14 cellular contexts compared by ENCODE assay signal in the genomic region with DNA sequence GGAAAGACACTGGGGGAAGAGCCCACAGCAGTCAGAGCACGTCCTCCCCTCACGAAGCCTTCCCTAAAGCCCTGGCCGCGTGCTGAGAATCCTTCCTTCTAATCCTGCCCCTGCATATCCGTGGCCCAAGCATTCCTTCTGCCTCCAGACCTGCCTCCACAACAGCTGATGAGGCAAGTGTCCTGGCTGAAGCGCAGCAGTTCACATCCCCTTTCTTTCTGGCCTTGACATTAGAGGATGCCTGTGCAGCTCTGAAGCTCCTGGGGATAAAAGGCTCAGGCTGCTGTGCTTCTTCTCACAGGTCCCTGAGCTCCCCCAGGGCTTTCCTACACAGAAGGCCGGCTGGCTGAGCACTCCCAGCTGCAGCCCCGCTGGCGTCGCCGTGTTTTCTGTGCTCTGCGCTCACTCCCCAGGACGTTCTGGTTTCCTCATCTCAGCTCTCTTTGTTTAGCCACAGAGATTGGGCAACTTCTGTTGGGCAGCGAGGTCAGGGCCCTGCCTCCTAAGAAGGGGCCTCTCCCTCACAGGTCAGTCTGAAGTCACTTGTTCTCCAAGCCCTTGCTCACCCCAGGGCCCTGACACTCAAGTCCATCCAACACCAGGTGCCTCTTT. TPM values are rescaled to one million over a fixed set of nuclear protein-coding genes. Genes with fewer than 3 reads are reported as not detected.
A peak's percentile ranks its signal among the peaks of the same experiment; 100 is the strongest.
DNase-seq lines count a peak whose midpoint lies in the region; ATAC-seq, FAIRE-seq and TF ChIP-seq lines count a peak whose summit lies in the region.
"Had no signal": no experiment of that assay in that cellular context is flagged by ENCODE, and none has a peak within 500 bp of the region (broad histone marks: within the 10 kb centered on the region; RNA-seq: fewer than 3 reads in every experiment).

No MANE protein-coding gene starts in this region.

- no peak overlapping the region for H3K9ac ChIP-seq in endothelial cell of umbilical vein (replicated peaks; ENCODE audit: extremely low read depth, insufficient read depth, low read length)
- H3K9ac ChIP-seq in mesenchymal stem cell (ENCODE audit: low read length) = no peak overlapping the region
- no peak overlapping the region for H3K9ac ChIP-seq in smooth muscle cell (ENCODE audit: low read depth)

- H3K4me1 ChIP-seq in endothelial cell of umbilical vein (ENCODE audit: control insufficient read depth, extremely low read depth, insufficient read depth, low read length) = peaks cover 12% of the 10 kb centered on the region
- H3K4me1 ChIP-seq in mesenchymal stem cell (ENCODE audit: control insufficient read depth, insufficient read depth, low read depth, low read length) = peaks cover 2% of the 10 kb centered on the region
- H3K4me1 ChIP-seq in upper lobe of right lung = peaks cover 18% of the 10 kb centered on the region
- H3K4me1 ChIP-seq in smooth muscle cell (ENCODE audit: low read depth) = no peaks in the 10 kb centered on the region

- no peak for TF ChIP-seq CTCF in endothelial cell of umbilical vein (IDR thresholded peaks at IDR 0.05; ENCODE audit: extremely low read depth in 1 of 2, insufficient read depth in 1 of 2, low read depth in 1 of 2, low read length in 2 of 2)
- no peak for TF ChIP-seq CTCF in upper lobe of right lung (IDR thresholded peaks at IDR 0.05)
- no peak for TF ChIP-seq CTCF in smooth muscle cell (IDR thresholded peaks at IDR 0.05; ENCODE audit: borderline replicate concordance, insufficient read depth, poor library complexity, severe bottlenecking)

- H3K14ac ChIP-seq in mesenchymal stem cell (ENCODE audit: low read length in 2 of 2) = peak overlapping the region in 1 of 2 experiments; percentile 68

- TF ChIP-seq POLR2A in endothelial cell of umbilical vein (IDR thresholded peaks at IDR 0.05; ENCODE audit: low read depth, low read length) = no peak

- no peak for ATAC-seq in activated naive CD4-positive, alpha-beta T cell treated with anti-CD3 and anti-CD28 coated beads, Interleukin-2, amount 50 U/mL, for 72 hours
- ATAC-seq in upper lobe of right lung (peak; percentile 85), GM18870 (IDR thresholded peaks at IDR 0.05; ENCODE audit: unreplicated experiment) (no peak), HG03571 (IDR thresholded peaks at IDR 0.05; ENCODE audit: unreplicated experiment) (no peak)

- no peak overlapping the region for H3K4me3 Mint-ChIP-seq in activated naive CD4-positive, alpha-beta T cell treated with anti-CD3 and anti-CD28 coated beads, Interleukin-2, amount 10 ng/mL, durations not matched to agents 7 days and 5 days
- H3K4me3 Mint-ChIP-seq: T-helper 2 cell treated with Interferon-gamma antibody and Interleukin-4, amounts not matched to agents 5 μg/mL and 100 μg/mL, for 36 hours had no signal

- H2BK5ac ChIP-seq in mesenchymal stem cell (ENCODE audit: low read depth, low read length, poor library complexity, severe bottlenecking) = no peak overlapping the region

- FAIRE-seq in endothelial cell of umbilical vein (lab: Jason Lieb, UNC) = no peak
- FAIRE-seq: HTR-8/SVneo, small intestine had no signal

- H2BK15ac ChIP-seq in mesenchymal stem cell (ENCODE audit: low read depth, poor library complexity, severe bottlenecking) = no peak overlapping the region

- dilution Hi-C loops in endothelial cell of umbilical vein (cut with MboI; ENCODE audit: extremely low pct_ligation_motif_present, low sequenced_read_pairs) = no loop called here

- DNase-seq in activated naive CD4-positive, alpha-beta T cell treated with anti-CD3 and anti-CD28 coated beads, Interleukin-2, amount 10 ng/mL, durations not matched to agents 7 days and 5 days = no peak
- no peak for DNase-seq in activated naive CD4-positive, alpha-beta T cell treated with anti-CD3 and anti-CD28 coated beads, Interleukin-2, amount 50 U/mL, for 72 hours (ENCODE audit: low spot score in 2 of 2)
- DNase-seq in endothelial cell of umbilical vein (ENCODE audit: low read depth, low spot score) (peak; percentile 19), mesenchymal stem cell (peak; percentile 92), upper lobe of right lung (peak; percentile 89), smooth muscle cell (lab: John Stamatoyannopoulos, UW; ENCODE audit: unreplicated experiment) (no peak)
- DNase-seq: ACHN; effector memory CD4-positive, alpha-beta T cell; small intestine had no signal

- H3K4me2 ChIP-seq in endothelial cell of umbilical vein (ENCODE audit: insufficient read depth, low read length) = no peak overlapping the region
- H3K4me2 ChIP-seq in mesenchymal stem cell (ENCODE audit: low read length, poor library complexity, severe bottlenecking) = no peak overlapping the region
- H3K4me2 ChIP-seq in smooth muscle cell = no peak overlapping the region

- no peak overlapping the region for H3K4ac ChIP-seq in mesenchymal stem cell (ENCODE audit: low read depth in 1 of 2, low read length in 2 of 2)

- no peak overlapping the region for H4K8ac ChIP-seq in mesenchymal stem cell (ENCODE audit: low read length)

- POLR2A ChIA-PET in endothelial cell of umbilical vein (lab: Charles Lee) = no interaction called here

- H2BK120ac ChIP-seq in mesenchymal stem cell (ENCODE audit: low read depth, low read length) = peak overlapping the region; percentile 45

- H3K36me3 ChIP-seq in endothelial cell of umbilical vein (ENCODE audit: control insufficient read depth in 2 of 2, extremely low read depth in 1 of 2, insufficient read depth in 2 of 2, low read length in 2 of 2) (no peaks in the 10 kb centered on the region), mesenchymal stem cell (ENCODE audit: control insufficient read depth in 1 of 2, insufficient read depth in 2 of 2, low read depth in 1 of 2, low read length in 2 of 2) (no peaks in the 10 kb centered on the region), upper lobe of right lung (no peaks in the 10 kb centered on the region), smooth muscle cell (ENCODE audit: low read depth) (no peaks in the 10 kb centered on the region)

- H2BK12ac ChIP-seq in mesenchymal stem cell (ENCODE audit: low read length in 2 of 2) = peak overlapping the region; percentile 12 to 70

- H3K4me1 Mint-ChIP-seq in activated naive CD4-positive, alpha-beta T cell treated with anti-CD3 and anti-CD28 coated beads, Interleukin-2, amount 10 ng/mL, durations not matched to agents 7 days and 5 days = peaks cover 58% of the 10 kb centered on the region

- H3K9me3 ChIP-seq in endothelial cell of umbilical vein (replicated peaks; ENCODE audit: control insufficient read depth, insufficient read depth, low read length) (no peaks in the 10 kb centered on the region), mesenchymal stem cell (ENCODE audit: control insufficient read depth, low read length) (no peaks in the 10 kb centered on the region), upper lobe of right lung (no peaks in the 10 kb centered on the region), smooth muscle cell (replicated peaks; ENCODE audit: low read depth) (no peaks in the 10 kb centered on the region)

- H2AK5ac ChIP-seq in mesenchymal stem cell (ENCODE audit: low read length, severe bottlenecking) = no peak overlapping the region

- H3K27ac ChIP-seq in endothelial cell of umbilical vein (ENCODE audit: insufficient read depth, low read depth, low read length) (no peak overlapping the region), mesenchymal stem cell (ENCODE audit: low read length, poor library complexity, severe bottlenecking) (no peak overlapping the region), upper lobe of right lung (peak overlapping the region; percentile 81), smooth muscle cell (ENCODE audit: low read depth) (no peak overlapping the region)

- BruUV-seq in endothelial cell of umbilical vein (replicated peaks; lab: Mats Ljungman, UMichigan) = no TSS peak

- CTCF ChIA-PET in activated naive CD4-positive, alpha-beta T cell treated with anti-CD3 and anti-CD28 coated beads, Interleukin-2, amount 10 ng/mL, durations not matched to agents 7 days and 5 days (lab: Charles Lee) = interaction anchor here (4.0 kb wide), 1 partner anchor 134 kb away, joined by 36 read pairs; a partner anchor contains a TSS
- CTCF ChIA-PET in endothelial cell of umbilical vein (lab: Charles Lee) = interaction anchor here (0.6 to 1.5 kb wide), 2 partner anchors 13 to 23 kb away, joined by 3 to 5 read pairs; no protein-coding TSS in a partner anchor

- no peaks in the 10 kb centered on the region for H3K79me1 ChIP-seq in mesenchymal stem cell (replicated peaks; ENCODE audit: low read length, poor library complexity, severe bottlenecking)

- H3K9me3 Mint-ChIP-seq in activated naive CD4-positive, alpha-beta T cell treated with anti-CD3 and anti-CD28 coated beads, Interleukin-2, amount 10 ng/mL, durations not matched to agents 7 days and 5 days = no peaks in the 10 kb centered on the region
- H3K9me3 Mint-ChIP-seq in activated naive CD4-positive, alpha-beta T cell treated with anti-CD3 and anti-CD28 coated beads, Interleukin-2, amount 50 U/mL, for 72 hours = no peaks in the 10 kb centered on the region
- H3K9me3 Mint-ChIP-seq: T-helper 2 cell treated with Interferon-gamma antibody and Interleukin-4, amounts not matched to agents 5 μg/mL and 100 μg/mL, for 36 hours had no signal

- no peaks in the 10 kb centered on the region for H3K79me2 ChIP-seq in endothelial cell of umbilical vein (ENCODE audit: control insufficient read depth, insufficient read depth, low read length)
- no peaks in the 10 kb centered on the region for H3K79me2 ChIP-seq in smooth muscle cell (ENCODE audit: low read depth)

- no peaks in the 10 kb centered on the region for H3K27me3 ChIP-seq in endothelial cell of umbilical vein (ENCODE audit: control insufficient read depth in 2 of 2, insufficient read depth in 2 of 2, low read length in 2 of 2)
- H3K27me3 ChIP-seq in mesenchymal stem cell (ENCODE audit: control insufficient read depth in 1 of 2, insufficient read depth in 1 of 2, low read length in 2 of 2) = no peaks in the 10 kb centered on the region
- H3K27me3 ChIP-seq in upper lobe of right lung = no peaks in the 10 kb centered on the region
- no peaks in the 10 kb centered on the region for H3K27me3 ChIP-seq in smooth muscle cell (ENCODE audit: low read depth)

- no peaks in the 10 kb centered on the region for H4K20me1 ChIP-seq in endothelial cell of umbilical vein (replicated peaks; ENCODE audit: control insufficient read depth, extremely low read depth, insufficient read depth, low read length)
- H4K20me1 ChIP-seq in smooth muscle cell (ENCODE audit: low read depth) = no peaks in the 10 kb centered on the region

- H3K4me3 ChIP-seq in endothelial cell of umbilical vein (replicated peaks in 1 of 3; ENCODE audit: insufficient read depth in 1 of 3, low read depth in 1 of 3, low read length in 3 of 3) (no peak overlapping the region), mesenchymal stem cell (ENCODE audit: insufficient read depth in 1 of 2, low read depth in 1 of 2, low read length in 2 of 2) (no peak overlapping the region), upper lobe of right lung (no peak overlapping the region), smooth muscle cell (no peak overlapping the region)

- H3F3A ChIP-seq in smooth muscle cell (ENCODE audit: low read depth) = no peaks in the 10 kb centered on the region

- peak overlapping the region; percentile 0 to 73 for H3K18ac ChIP-seq in mesenchymal stem cell (ENCODE audit: low read depth in 1 of 2, low read length in 2 of 2)

- H3K27ac Mint-ChIP-seq in activated naive CD4-positive, alpha-beta T cell treated with anti-CD3 and anti-CD28 coated beads, Interleukin-2, amount 10 ng/mL, durations not matched to agents 7 days and 5 days = peak overlapping the region; percentile 11
- peak overlapping the region in 1 of 2 donors; percentile 13 for H3K27ac Mint-ChIP-seq in activated naive CD4-positive, alpha-beta T cell treated with anti-CD3 and anti-CD28 coated beads, Interleukin-2, amount 50 U/mL, for 72 hours
- H3K27ac Mint-ChIP-seq: T-helper 2 cell treated with Interferon-gamma antibody and Interleukin-4, amounts not matched to agents 5 μg/mL and 100 μg/mL, for 36 hours had no signal

- H2AFZ ChIP-seq in endothelial cell of umbilical vein (ENCODE audit: low read depth, low read length) (no peak overlapping the region), mesenchymal stem cell (ENCODE audit: low read depth, low read length) (no peak overlapping the region), smooth muscle cell (ENCODE audit: low read depth) (no peak overlapping the region)

- peaks cover 6% of the 10 kb centered on the region for H3K27me3 Mint-ChIP-seq in activated naive CD4-positive, alpha-beta T cell treated with anti-CD3 and anti-CD28 coated beads, Interleukin-2, amount 10 ng/mL, durations not matched to agents 7 days and 5 days

- 53% methylated on average over 14 of the region's 14 CpGs for WGBS in mesenchymal stem cell
- 54% methylated on average over 14 of the region's 14 CpGs for WGBS in smooth muscle cell (ENCODE audit: low lambda C conversion rate)

- no peaks in the 10 kb centered on the region for H3K36me3 Mint-ChIP-seq in activated naive CD4-positive, alpha-beta T cell treated with anti-CD3 and anti-CD28 coated beads, Interleukin-2, amount 10 ng/mL, durations not matched to agents 7 days and 5 days
- H3K36me3 Mint-ChIP-seq in activated naive CD4-positive, alpha-beta T cell treated with anti-CD3 and anti-CD28 coated beads, Interleukin-2, amount 50 U/mL, for 72 hours = no peaks in the 10 kb centered on the region

- no peak overlapping the region for H4K91ac ChIP-seq in mesenchymal stem cell (ENCODE audit: low read length)

- H3K23ac ChIP-seq in mesenchymal stem cell (ENCODE audit: low read length in 2 of 2) = no peak overlapping the region

- intact Hi-C loops in endothelial cell of umbilical vein (cut with micrococcal nuclease) = no loop called here
- intact Hi-C loops in upper lobe of right lung (cut with DNase I) = no loop called here

- H3K9me1 ChIP-seq in endothelial cell of umbilical vein (replicated peaks; ENCODE audit: control insufficient read depth, extremely low read depth, insufficient read depth, low read length) = no peaks in the 10 kb centered on the region

RNA-seq across cellular contexts. Expression of a gene that starts 45.8 kb away (rescaled TPM):
- total RNA-seq in activated naive CD4-positive, alpha-beta T cell treated with anti-CD3 and anti-CD28 coated beads, Interleukin-2, amount 50 U/mL, for 72 hours = 1 to 10 TPM; 1.4 to 6.1 TPM
- total RNA-seq in endothelial cell of umbilical vein (0.75 and 1.4 TPM in 2 replicates), upper lobe of right lung (23.4 TPM), smooth muscle cell (0.45 and 12.1 TPM in 2 replicates)
- polyA plus RNA-seq in endothelial cell of umbilical vein (4.4 and 6.0 TPM in 2 replicates), smooth muscle cell (4.2 and 4.6 TPM in 2 replicates)
- 3.4 and 3.7 TPM in 2 replicates for polyA plus RNA-seq in endothelial cell of umbilical vein (2011; cell fraction: cytosol; rRNA removed)
- 0.74 and 1.1 TPM in 2 replicates for polyA plus RNA-seq in endothelial cell of umbilical vein (2011; cell fraction: nucleus; rRNA removed)
- 2.7 and 3.6 TPM in 2 replicates for polyA plus RNA-seq in endothelial cell of umbilical vein (2012)
- polyA minus RNA-seq in endothelial cell of umbilical vein = 1.1 and 6.6 TPM in 2 replicates
- 1.2 TPM for polyA minus RNA-seq in endothelial cell of umbilical vein (2011; cell fraction: cytosol; rRNA and poly(A)+ RNA removed)
- polyA minus RNA-seq in endothelial cell of umbilical vein (2011; cell fraction: nucleus; rRNA and poly(A)+ RNA removed) = not detected in 2 replicates
- polyA plus RNA-seq in mesenchymal stem cell (2013, experiment 1 of 2) = 0.46 TPM
- polyA plus RNA-seq in mesenchymal stem cell (2013, experiment 2 of 2) = 0.47 TPM
- total RNA-seq: kidney epithelial cell had no signal

Comparison
In these comparisons a context has a peak if more than half of its experiments do, and no peak if none do; other contexts are left out.
1. DNase-seq: peak in endothelial cell of umbilical vein (single experiment), mesenchymal stem cell (single experiment) and upper lobe of right lung (single experiment); none in activated naive CD4-positive, alpha-beta T cell treated with anti-CD3 and anti-CD28 coated beads, Interleukin-2, amount 10 ng/mL, durations not matched to agents 7 days and 5 days (single experiment), activated naive CD4-positive, alpha-beta T cell treated with anti-CD3 and anti-CD28 coated beads, Interleukin-2, amount 50 U/mL, for 72 hours (0 of 2) and smooth muscle cell (single experiment).